Comparison of ENCODE assay signal across 13 cellular contexts in the genomic region with DNA sequence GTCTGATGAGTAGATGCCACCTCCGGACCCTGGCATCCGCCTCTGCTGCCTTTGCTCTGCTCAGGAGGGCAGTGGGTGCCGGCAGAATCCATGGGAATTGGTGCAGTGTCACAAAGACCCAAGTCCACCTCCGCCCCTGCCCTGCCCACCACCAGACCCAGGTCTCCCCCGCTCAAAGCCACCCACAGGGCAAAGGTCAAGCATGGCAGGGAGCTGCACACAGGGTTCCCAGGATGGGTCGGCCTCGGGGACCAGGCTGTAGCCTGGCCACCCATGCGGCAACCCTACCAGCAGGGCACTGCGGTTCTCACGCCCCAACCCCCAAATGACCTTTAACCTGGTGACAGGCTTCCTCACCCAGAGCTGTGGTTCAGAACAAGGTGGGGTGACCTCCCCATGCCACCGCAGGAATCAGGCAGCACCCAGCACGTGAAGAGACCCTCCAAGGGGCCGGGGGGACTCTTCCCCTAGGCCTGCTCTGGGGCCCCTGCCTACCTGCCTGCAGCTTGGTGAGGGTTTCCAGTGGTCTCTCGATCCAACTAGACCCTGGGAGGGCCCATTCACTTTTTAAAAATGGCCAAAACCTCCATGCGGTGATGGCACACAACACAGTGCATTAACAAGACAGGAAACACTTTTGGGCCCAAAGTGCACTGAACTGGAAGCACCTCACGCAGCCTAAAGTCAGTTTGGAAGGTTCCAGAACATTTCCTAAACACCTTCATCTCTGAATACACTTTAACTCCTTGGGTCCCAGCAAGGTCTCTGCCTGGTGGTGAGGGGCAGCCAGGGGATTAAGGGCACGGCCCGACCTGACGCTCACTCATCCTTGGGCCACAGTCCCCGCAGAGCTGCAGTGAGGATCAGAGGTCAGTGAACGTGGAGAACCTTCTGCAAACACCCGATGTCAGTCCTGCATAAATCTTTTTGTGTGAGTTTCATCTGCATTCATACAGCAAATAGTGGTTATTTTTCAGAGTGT. TPM values are rescaled to one million over a fixed set of nuclear protein-coding genes. Genes with fewer than 3 reads are reported as not detected.
DNase-seq lines count a peak whose midpoint lies in the region; ATAC-seq, FAIRE-seq and TF ChIP-seq lines count a peak whose summit lies in the region.
"Had no signal": no experiment of that assay in that cellular context is flagged by ENCODE, and none has a peak within 500 bp of the region (broad histone marks: within the 10 kb centered on the region; RNA-seq: fewer than 3 reads in every experiment).

No MANE protein-coding gene starts in this region.

- no peak for TF ChIP-seq CTCF in A549 (IDR thresholded peaks at IDR 0.05)
- TF ChIP-seq CTCF in HEK293 (tag by site-specific recombination; IDR thresholded peaks at IDR 0.05): no peak
- no peak for TF ChIP-seq CTCF in esophagus squamous epithelium (IDR thresholded peaks at IDR 0.05)
- no peak for TF ChIP-seq CTCF in osteoblast (IDR thresholded peaks at IDR 0.05; ENCODE audit: extremely low read depth, low read depth, low read length)

- no peak for TF ChIP-seq EP300 in A549 (IDR thresholded peaks at IDR 0.05)

- H3K27ac ChIP-seq in A549: no peak overlapping the region
- no peak overlapping the region for H3K27ac ChIP-seq in HEK293 (ENCODE audit: extremely low read depth, low read depth, low read length)
- peak overlapping the region in 3 of 4 donors; percentile 51 to 75 (median 58) for H3K27ac ChIP-seq in esophagus squamous epithelium
- no peak overlapping the region for H3K27ac ChIP-seq in osteoblast (ENCODE audit: low read depth, low read length)

- TF ChIP-seq POLR2A in A549 (IDR thresholded peaks at IDR 0.05; ENCODE audit: low read length): 0 out of 2 replicates have a peak, but pooled peaks have one; percentile 2
- no peak for TF ChIP-seq POLR2A in esophagus squamous epithelium (IDR thresholded peaks at IDR 0.05)

- intact Hi-C loops in esophagus squamous epithelium (cut with DNase I): no loop called here

- H3K4me1 ChIP-seq in A549 (peaks cover 6% of the 10 kb centered on the region; the same call in 1 of the 3 replicates), HEK293 (ENCODE audit: control insufficient read depth, insufficient read depth, low read length) (no peaks in the 10 kb centered on the region), esophagus squamous epithelium (peaks cover 62 to 88% (median 80%) of the 10 kb centered on the region in 3 donors), osteoblast (ENCODE audit: insufficient read depth, low read length) (peaks cover 57% of the 10 kb centered on the region)

- H3K9me3 ChIP-seq in A549 (0 out of 3 replicates have a peak, but pooled peaks cover 13% of the 10 kb centered on the region), HEK293 (ENCODE audit: control insufficient read depth, insufficient read depth, low read depth, low read length) (no peaks in the 10 kb centered on the region), esophagus squamous epithelium (no peaks in the 10 kb centered on the region), osteoblast (ENCODE audit: low read depth, low read length) (no peaks in the 10 kb centered on the region)

- no peak overlapping the region for H3K4me3 ChIP-seq in A549
- H3K4me3 ChIP-seq in HEK293 (ENCODE audit: low read depth, low read length): no peak overlapping the region
- H3K4me3 ChIP-seq in esophagus squamous epithelium: no peak overlapping the region
- H3K4me3 ChIP-seq in osteoblast (ENCODE audit: insufficient read depth, low read length): no peak overlapping the region

- TF ChIP-seq RAD21 in A549 (conservative IDR thresholded peaks at IDR 0.05 in 1 of 2, IDR thresholded peaks at IDR 0.05 in 1 of 2): no peak

- no peak for FAIRE-seq in A549 (lab: Jason Lieb, UNC)
- FAIRE-seq: astrocyte had no signal

- peaks cover 99% of the 10 kb centered on the region for H4K20me1 ChIP-seq in osteoblast (ENCODE audit: insufficient read depth, low read length)

- no peak for DNase-seq in A549 (ENCODE audit: low read depth in 1 of 2, low spot score in 1 of 2)
- DNase-seq in esophagus squamous epithelium (lab: John Stamatoyannopoulos, UW): no peak
- peak; percentile 60 for DNase-seq in osteoblast (ENCODE audit: insufficient read length, low spot score, missing footprints)
- no peak for DNase-seq in NCI-H1694 treated with DMSO at 0.1 percent for 48 hours (lab: John Stamatoyannopoulos, UW)
- no peak for DNase-seq in NCI-H69 (lab: John Stamatoyannopoulos, UW)
- no peak for DNase-seq in NCI-H2227 treated with DMSO at 0.1 percent for 48 hours (lab: John Stamatoyannopoulos, UW)
- DNase-seq in DMS114 treated with DMSO at 0.1 percent for 48 hours (lab: John Stamatoyannopoulos, UW; ENCODE audit: unreplicated experiment): no peak
- DNase-seq: activated B cell treated with CpG ODN at 0.5 μM for 24 hours; activated T-cell treated with anti-CD3 and anti-CD28 coated beads, Interleukin-2, amount 50 U/mL, for 72 hours; effector memory CD4-positive, alpha-beta T cell; GOT3 had no signal

- H3K27me3 ChIP-seq in esophagus squamous epithelium: no peaks in the 10 kb centered on the region
- no peaks in the 10 kb centered on the region for H3K27me3 ChIP-seq in osteoblast (ENCODE audit: insufficient read depth, low read length)

- H2AFZ ChIP-seq in osteoblast (ENCODE audit: low read length): no peak overlapping the region

- CTCF ChIA-PET in A549 (lab: Yijun Ruan, JAX): interaction anchor here (1.1 kb wide), 1 partner anchor 15 kb away, joined by 3 read pairs; no protein-coding TSS in a partner anchor
- CTCF ChIA-PET in HEK293 (lab: Yijun Ruan, JAX): no interaction called here

- H3K4me2 ChIP-seq in A549 (no peak overlapping the region), osteoblast (ENCODE audit: insufficient read depth, low read length) (no peak overlapping the region)

- peaks cover 100% of the 10 kb centered on the region for H3K79me2 ChIP-seq in osteoblast (ENCODE audit: insufficient read depth, low read length)

- no peaks in the 10 kb centered on the region for H3K36me3 ChIP-seq in HEK293 (ENCODE audit: control insufficient read depth in 2 of 2, insufficient read depth in 1 of 2, low read length in 2 of 2)
- no peaks in the 10 kb centered on the region for H3K36me3 ChIP-seq in esophagus squamous epithelium
- peaks cover 52% of the 10 kb centered on the region for H3K36me3 ChIP-seq in osteoblast (ENCODE audit: insufficient read depth, low read length)

- no peak for ATAC-seq in A549
- ATAC-seq: activated T-cell treated with anti-CD3 and anti-CD28 coated beads, Interleukin-2, amount 50 U/mL, for 72 hours had no signal

- 90% methylated on average over 8 of the region's 22 CpGs for WGBS in A549 (ENCODE audit: missing lambda C conversion rate)
- WGBS in esophagus squamous epithelium, 2 donors: 74 to 75% methylated on average over 8 to 14 of the region's 22 CpGs

- POLR2A ChIA-PET in A549 (lab: Yijun Ruan, JAX): no interaction called here
- POLR2A ChIA-PET in HEK293 (lab: Yijun Ruan, JAX): no interaction called here

TF ChIP-seq in A549, 52 proteins besides CTCF, POLR2A, EP300 and RAD21 (continues in another document):
- TF ChIP-seq KDM5A (IDR thresholded peaks at IDR 0.05) (no peak), POLR2AphosphoS2 (conservative IDR thresholded peaks at IDR 0.05; ENCODE audit: low read length) (no peak), ZC3H11A (IDR thresholded peaks at IDR 0.05) (no peak), NPAS2 (CRISPR knock-in tag; IDR thresholded peaks at IDR 0.05; ENCODE audit: borderline replicate concordance) (no peak), HEYL (CRISPR knock-in tag; IDR thresholded peaks at IDR 0.05) (no peak), KDM1A (IDR thresholded peaks at IDR 0.05; ENCODE audit: low read depth) (no peak), JUNB (IDR thresholded peaks at IDR 0.05) (no peak), EHMT2 (IDR thresholded peaks at IDR 0.05; ENCODE audit: low read depth) (no peak), FOSL2 (IDR thresholded peaks at IDR 0.05) (no peak), FOSL2 (CRISPR knock-in tag; IDR thresholded peaks at IDR 0.05) (no peak)
- TF ChIP-seq, protein P1, sequence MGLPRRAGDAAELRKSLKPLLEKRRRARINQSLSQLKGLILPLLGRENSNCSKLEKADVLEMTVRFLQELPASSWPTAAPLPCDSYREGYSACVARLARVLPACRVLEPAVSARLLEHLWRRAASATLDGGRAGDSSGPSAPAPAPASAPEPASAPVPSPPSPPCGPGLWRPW (IDR thresholded peaks at IDR 0.05): no peak

TF ChIP-seq in HEK293, 187 proteins besides CTCF, POLR2A, EP300 and RAD21 (continues in another document):
- no peak for TF ChIP-seq ZNF157 (tag by site-specific recombination; IDR thresholded peaks at IDR 0.05)
- peak; percentile 59 for TF ChIP-seq ZFHX2 (tag by site-specific recombination; conservative IDR thresholded peaks at IDR 0.05)
- 0 out of 2 replicates have a peak, but pooled peaks have one; percentile 33 for TF ChIP-seq EGR2 (tag by site-specific recombination; IDR thresholded peaks at IDR 0.05; ENCODE audit: low read depth)

RNA-seq across cellular contexts. Expression of gene GAS6, which starts 11.0 kb away (rescaled TPM):
- polyA plus RNA-seq in A549 (2011; rRNA removed) (3.5 and 4.3 TPM in 2 replicates), A549 (2017; fragmentation: RNase III; extraction: RNeasy Plus Mini Kit Qiagen cat#74134 plus additional on column Dnase treatment) (4.8 to 6.5 TPM (median 5.7 TPM) in 3 replicates)
- 8.8 and 12.2 TPM in 2 replicates for polyA plus RNA-seq in A549 (2012; cell fraction: cytosol; rRNA removed)
- polyA plus RNA-seq in A549 (2012; cell fraction: nucleus; rRNA removed): 24.3 and 27.0 TPM in 2 replicates
- polyA minus RNA-seq in A549 (2011; rRNA and poly(A)+ RNA removed): 1.7 and 2.0 TPM in 2 replicates
- total RNA-seq in esophagus squamous epithelium (100 to 1,000 TPM in 1 of 4 donors, 10 to 100 TPM in 3; 43.0 to 112 (median 68.5) TPM), osteoblast (417 and 480 TPM in 2 replicates)

Comparison
In these comparisons a context has a peak if more than half of its experiments do, and no peak if none do; other contexts are left out.
1. H3K27ac ChIP-seq: peak in esophagus squamous epithelium (3 of 4); none in A549 (0 of 2), HEK293 (single experiment) and osteoblast (single experiment).